8 cellular contexts compared by ENCODE assay signal in genomic region chr3:57227930-57228733, GRCh38. TPM values are rescaled to one million over a fixed set of nuclear protein-coding genes. Genes with fewer than 3 reads are reported as not detected.
DNase-seq lines count a peak whose midpoint lies in the region; TF ChIP-seq lines count a peak whose summit lies in the region.

No MANE protein-coding gene starts in this region.

- intact Hi-C loops in activated CD4-positive, alpha-beta memory T cell treated with anti-CD3 and anti-CD28 coated beads for 36 hours (cut with micrococcal nuclease) = loop anchor here (2.0 to 10.0 kb wide), 6 partner anchors 57 to 543 kb away; partner anchors contain the start of genes ARHGEF3, DENND6A, PDE12 and SLMAP

- H3K36me3 Mint-ChIP-seq in activated CD4-positive, alpha-beta memory T cell treated with anti-CD3 and anti-CD28 coated beads for 36 hours = peaks cover 1% of the 10 kb centered on the region

- CTCF ChIA-PET in HEK293 (lab: Yijun Ruan, JAX) = interaction anchor here (1.2 kb wide), 1 partner anchor 233 kb away, joined by 4 read pairs; no protein-coding TSS in a partner anchor
- CTCF ChIA-PET in activated CD4-positive, alpha-beta memory T cell treated with anti-CD3 and anti-CD28 coated beads for 36 hours (lab: Charles Lee) = interaction anchor here (2.0 kb wide), 1 partner anchor 59 kb away, joined by 18 read pairs; no protein-coding TSS in a partner anchor

- H3K4me3 Mint-ChIP-seq in activated CD4-positive, alpha-beta memory T cell treated with anti-CD3 and anti-CD28 coated beads for 36 hours = peak overlapping the region; percentile 89

- H3K27ac ChIP-seq in HEK293 (ENCODE audit: extremely low read depth, low read depth, low read length) = peak overlapping the region; percentile 90
- H3K27ac ChIP-seq in liver (ENCODE audit: low read depth in 1 of 2, low read length in 2 of 2) = peak overlapping the region; percentile 77 to 89

- TF ChIP-seq CTCF in GM13976 (IDR thresholded peaks at IDR 0.05; ENCODE audit: borderline replicate concordance, control extremely low read depth, extremely low read depth, insufficient read depth, missing control alignments) = no peak
- no peak for TF ChIP-seq CTCF in HEK293 (tag by site-specific recombination; IDR thresholded peaks at IDR 0.05)
- TF ChIP-seq CTCF in liver (IDR thresholded peaks at IDR 0.05; ENCODE audit: low read depth, low read length, missing input control) = no peak

- no peaks in the 10 kb centered on the region for H3K9me3 ChIP-seq in HEK293 (ENCODE audit: control insufficient read depth, insufficient read depth, low read depth, low read length)
- H3K9me3 ChIP-seq in liver (ENCODE audit: control insufficient read depth in 4 of 4, low read length in 3 of 4) = no peaks in the 10 kb centered on the region

- peak overlapping the region; percentile 75 for H3K27ac Mint-ChIP-seq in activated CD4-positive, alpha-beta memory T cell treated with anti-CD3 and anti-CD28 coated beads for 36 hours

- no peak for TF ChIP-seq RAD21 in liver (IDR thresholded peaks at IDR 0.05)

- peaks cover 3 to 4% of the 10 kb centered on the region in 2 experiments; a peak in 2 of 3 replicates for H3K36me3 ChIP-seq in HEK293 (ENCODE audit: control insufficient read depth in 2 of 2, insufficient read depth in 1 of 2, low read length in 2 of 2)
- no peaks in the 10 kb centered on the region for H3K36me3 ChIP-seq in liver (ENCODE audit: control insufficient read depth in 4 of 4, insufficient read depth in 3 of 4, low read depth in 1 of 4, low read length in 3 of 4)

- no peaks in the 10 kb centered on the region; the same call in 1 of the 2 replicates for H3K4me1 ChIP-seq in HEK293 (ENCODE audit: control insufficient read depth, insufficient read depth, low read length)
- peaks cover 0 to 21% (median 10%) of the 10 kb centered on the region in 4 donors for H3K4me1 ChIP-seq in liver (ENCODE audit: control insufficient read depth in 4 of 4, insufficient read depth in 4 of 4, low read length in 3 of 4)

- H3K4me3 ChIP-seq in HEK293 (ENCODE audit: low read depth, low read length) (peak overlapping the region; percentile 88), liver (ENCODE audit: low read depth in 1 of 3, low read length in 3 of 3) (peak overlapping the region; percentile 71 to 93 (median 89))

- H3K4me1 Mint-ChIP-seq in activated CD4-positive, alpha-beta memory T cell treated with anti-CD3 and anti-CD28 coated beads for 36 hours (ENCODE audit: low read depth) = peaks cover 28% of the 10 kb centered on the region

- H3K9ac ChIP-seq in liver (ENCODE audit: low read depth in 1 of 2, low read length in 2 of 2) = peak overlapping the region; percentile 63 to 84

- in situ Hi-C loops in GM13976 (cut with MboI; ENCODE audit: low sequenced_read_pairs, unreplicated experiment) = no loop called here

- under 1% methylated on average over 70 of the region's 70 CpGs for WGBS in liver

- POLR2A ChIA-PET in HEK293 (lab: Yijun Ruan, JAX) = interaction anchor here (0.5 to 1.9 kb wide), 4 partner anchors 12 to 369 kb away, joined by 3 to 7 read pairs (median 4); partner anchors contain the start of gene ARF4
- POLR2A ChIA-PET in activated CD4-positive, alpha-beta memory T cell treated with anti-CD3 and anti-CD28 coated beads for 36 hours (lab: Charles Lee) = no interaction called here

- no peaks in the 10 kb centered on the region for H3K27me3 Mint-ChIP-seq in activated CD4-positive, alpha-beta memory T cell treated with anti-CD3 and anti-CD28 coated beads for 36 hours

- no peaks in the 10 kb centered on the region for H3K27me3 ChIP-seq in liver (ENCODE audit: control insufficient read depth in 4 of 4, insufficient read depth in 4 of 4, low read length in 3 of 4)

- DNase-seq in GM13976 (ENCODE audit: low spot score) (peak; percentile 50), NCI-H1048 (lab: John Stamatoyannopoulos, UW) (peak; percentile 21), ecto neural progenitor cell (ENCODE audit: low spot score) (peak; percentile 56), SHP77 treated with DMSO at 0.1 percent for 48 hours (lab: John Stamatoyannopoulos, UW) (no peak)
- DNase-seq in activated CD4-positive, alpha-beta memory T cell treated with anti-CD3 and anti-CD28 coated beads for 36 hours = peak; percentile 65
- peak; percentile 40 for DNase-seq in stimulated activated CD4-positive, alpha-beta T cell treated with anti-CD3 and anti-CD28 coated beads, Interleukin-4, amount 100 ng/mL, for 24 hours

- H3K9me3 Mint-ChIP-seq in activated CD4-positive, alpha-beta memory T cell treated with anti-CD3 and anti-CD28 coated beads for 36 hours = no peaks in the 10 kb centered on the region

TF ChIP-seq in HEK293, 187 proteins besides CTCF, POLR2A, EP300 and RAD21 (continues in another document):
- TF ChIP-seq BCL6B (tag by site-specific recombination; IDR thresholded peaks at IDR 0.05) (no peak), ZBTB48 (tag by site-specific recombination; IDR thresholded peaks at IDR 0.05) (peak; percentile 35; the same call in 1 of the 2 replicates), INSM2 (tag by site-specific recombination; IDR thresholded peaks at IDR 0.05) (0 out of 2 replicates have a peak, but pooled peaks have one; percentile 56), ZNF366 (tag by site-specific recombination; conservative IDR thresholded peaks at IDR 0.05) (no peak), ZEB2 (tag by site-specific recombination; IDR thresholded peaks at IDR 0.05) (peak; percentile 20; the same call in 1 of the 2 replicates), ZNF341 (tag by site-specific recombination; IDR thresholded peaks at IDR 0.05; ENCODE audit: low read depth) (peak; percentile 14; the same call in 1 of the 2 replicates), ZIC2 (tag by site-specific recombination; IDR thresholded peaks at IDR 0.05) (peak; percentile 33; the same call in 1 of the 2 replicates)

TF ChIP-seq in liver, 16 proteins besides CTCF, POLR2A, EP300 and RAD21:
- TF ChIP-seq FOXA2 (IDR thresholded peaks at IDR 0.05) = no peak
- TF ChIP-seq FOXA1 (IDR thresholded peaks at IDR 0.05) = no peak
- TF ChIP-seq ATF3 (IDR thresholded peaks at IDR 0.05) = no peak
- no peak for TF ChIP-seq TAF1 (conservative IDR thresholded peaks at IDR 0.05)
- TF ChIP-seq SP1 (IDR thresholded peaks at IDR 0.05) = no peak
- no peak for TF ChIP-seq HNF4G (IDR thresholded peaks at IDR 0.05)
- peak; percentile 46 for TF ChIP-seq YY1 (IDR thresholded peaks at IDR 0.05)

RNA-seq across cellular contexts. Expression of gene APPL1, which starts 0.6 kb away (rescaled TPM):
- total RNA-seq in activated CD4-positive, alpha-beta memory T cell treated with anti-CD3 and anti-CD28 coated beads for 36 hours = 10 to 100 TPM; 34.7 to 34.9 TPM
- 10 to 100 TPM; 19.0 to 19.5 TPM for total RNA-seq in liver
- 10 to 100 TPM in 1 of 2 donors, 1 to 10 TPM in 1; 7.7 to 30.3 TPM for polyA plus RNA-seq in liver

RNA-seq across cellular contexts. Expression of gene HESX1, which starts 28.4 kb away (rescaled TPM):
- total RNA-seq in activated CD4-positive, alpha-beta memory T cell treated with anti-CD3 and anti-CD28 coated beads for 36 hours = 1 to 10 TPM in 1 of 2 experiments, under 1 TPM in 1; 0.90 to 1.3 TPM
- total RNA-seq in liver = under 1 TPM; 0.17 to 0.33 TPM
- polyA plus RNA-seq in liver = under 1 TPM; 0.35 to 0.52 TPM
